ENCODE assay signal across 5 cellular contexts in genomic region chr2:54024576-54024975, GRCh38.
"Had no signal": no experiment of that assay in that cellular context is flagged by ENCODE, and none has a peak within 500 bp of the region (broad histone marks: within the 10 kb centered on the region; RNA-seq: fewer than 3 reads in every experiment).

No MANE protein-coding gene starts in this region.

- H3K4me3 ChIP-seq: GM23338, K562 had no signal

- ATAC-seq: GM23338, K562 had no signal

- DNase-seq: H9, HCEC 1CT, IMR-90 had no signal

- H3K4me3 Mint-ChIP-seq: GM23338, H9 had no signal

- H3K27ac Mint-ChIP-seq: GM23338, H9 had no signal
